In genomic region chr2:119702918-119703401, GRCh38 we compare ENCODE assay signal across 9 cellular contexts. TPM values are rescaled to one million over a fixed set of nuclear protein-coding genes. Genes with fewer than 3 reads are reported as not detected.
DNase-seq lines count a peak whose midpoint lies in the region; ATAC-seq, FAIRE-seq and TF ChIP-seq lines count a peak whose summit lies in the region.
"Had no signal": no experiment of that assay in that cellular context is flagged by ENCODE, and none has a peak within 500 bp of the region (broad histone marks: within the 10 kb centered on the region; RNA-seq: fewer than 3 reads in every experiment).

No MANE protein-coding gene starts in this region.

- H3K9ac ChIP-seq in neuronal stem cell (ENCODE audit: low read depth, low read length, poor library complexity): no peak overlapping the region

- H3K27me3 ChIP-seq in Panc1 (ENCODE audit: control insufficient read depth, insufficient read depth, low read length) (no peaks in the 10 kb centered on the region), neuronal stem cell (ENCODE audit: control insufficient read depth in 3 of 3, insufficient read depth in 3 of 3, low read depth in 1 of 3, low read length in 3 of 3) (no peaks in the 10 kb centered on the region)

- H4K8ac ChIP-seq in neuronal stem cell (ENCODE audit: low read depth, low read length): no peak overlapping the region

- no TSS peak for BruUV-seq in Panc1 (replicated peaks; lab: Mats Ljungman, UMichigan)

- H3K36me3 Mint-ChIP-seq in activated T-cell treated with anti-CD3 and anti-CD28 coated beads, Interleukin-2, amount 50 U/mL, for 24 hours (ENCODE audit: low read depth): no peaks in the 10 kb centered on the region

- H3K4me1 Mint-ChIP-seq in activated T-cell treated with anti-CD3 and anti-CD28 coated beads, Interleukin-2, amount 50 U/mL, for 24 hours (ENCODE audit: low read depth): peaks cover 33% of the 10 kb centered on the region

- H3K27ac Mint-ChIP-seq in activated T-cell treated with anti-CD3 and anti-CD28 coated beads, Interleukin-2, amount 50 U/mL, for 24 hours: no peak overlapping the region
- H3K27ac Mint-ChIP-seq: dendritic cell treated with granulocyte-macrophage colony-stimulating factor and Interleukin-4, amounts not matched to agents 40 ng/mL and 50 ng/mL, for 4 days had no signal

- no peak overlapping the region for H2BK120ac ChIP-seq in neuronal stem cell (ENCODE audit: low read depth, low read length)

- H3K79me1 ChIP-seq in neuronal stem cell (ENCODE audit: low read depth, low read length): no peaks in the 10 kb centered on the region

- no peak overlapping the region for H3K23ac ChIP-seq in neuronal stem cell (ENCODE audit: low read depth, low read length, poor library complexity)

- peak overlapping the region; percentile 16 for H2BK5ac ChIP-seq in neuronal stem cell (ENCODE audit: low read length)

- DNase-seq in D721Med (ENCODE audit: insufficient read length, low spot score) (no peak), HS-27A (ENCODE audit: low read depth) (peak; percentile 48), Panc1 (ENCODE audit: low read depth, low spot score) (peak; percentile 43), fibroblast of gingiva (ENCODE audit: low read depth) (peak; percentile 41), neuronal stem cell (ENCODE audit: low spot score) (peak; percentile 37), superior temporal gyrus (ENCODE audit: extremely low spot score) (peak; percentile 78)
- peak; percentile 80 for DNase-seq in activated T-cell treated with anti-CD3 and anti-CD28 coated beads, Interleukin-2, amount 50 U/mL, for 24 hours

- H3K4me3 ChIP-seq in Panc1 (ENCODE audit: low read depth in 2 of 2, low read length in 2 of 2) (no peak overlapping the region), neuronal stem cell (ENCODE audit: low read length in 2 of 2) (no peak overlapping the region)

- intact Hi-C loops in Panc1 (cut with micrococcal nuclease; ENCODE audit: unreplicated experiment): loop anchor here (2.0 to 5.0 kb wide), 2 partner anchors 124 to 472 kb away; no protein-coding TSS in a partner anchor

- TF ChIP-seq CTCF in D721Med (IDR thresholded peaks at IDR 0.05; ENCODE audit: insufficient read depth, missing control alignments): peak; percentile 77
- TF ChIP-seq CTCF in Panc1 (IDR thresholded peaks at IDR 0.05): peak; percentile 99

- H3K9me3 ChIP-seq in Panc1 (ENCODE audit: control insufficient read depth, insufficient read depth, low read depth, low read length) (peaks cover 5% of the 10 kb centered on the region; the same call in 1 of the 2 replicates), neuronal stem cell (replicated peaks in 1 of 2; ENCODE audit: control insufficient read depth in 2 of 2, insufficient read depth in 1 of 2, low read depth in 1 of 2, low read length in 2 of 2) (peaks cover 0 to 6% of the 10 kb centered on the region in 2 donors)

- no peak overlapping the region for H3K14ac ChIP-seq in neuronal stem cell (ENCODE audit: low read length)

- no peak overlapping the region for H3K4me2 ChIP-seq in neuronal stem cell (ENCODE audit: insufficient read depth, low read length, poor library complexity, severe bottlenecking)

- H3K36me3 ChIP-seq in Panc1 (ENCODE audit: control insufficient read depth, insufficient read depth, low read length) (no peaks in the 10 kb centered on the region), neuronal stem cell (replicated peaks in 1 of 2; ENCODE audit: control insufficient read depth in 2 of 2, insufficient read depth in 2 of 2, low read length in 2 of 2) (no peaks in the 10 kb centered on the region)

- H3K27me3 Mint-ChIP-seq in activated T-cell treated with anti-CD3 and anti-CD28 coated beads, Interleukin-2, amount 50 U/mL, for 24 hours: peaks cover 5% of the 10 kb centered on the region

- WGBS in neuronal stem cell (ENCODE audit: extremely low coverage in 2 of 2, insufficient read length in 2 of 2, insufficient replicate concordance in 1 of 2), 2 donors: no CpG with 5 or more reads among the region's 13 CpGs

- H3K4me3 Mint-ChIP-seq in activated T-cell treated with anti-CD3 and anti-CD28 coated beads, Interleukin-2, amount 50 U/mL, for 24 hours: no peak overlapping the region
- H3K4me3 Mint-ChIP-seq: dendritic cell treated with granulocyte-macrophage colony-stimulating factor and Interleukin-4, amounts not matched to agents 40 ng/mL and 50 ng/mL, for 4 days had no signal

- H3K4me1 ChIP-seq in Panc1 (ENCODE audit: control insufficient read depth, insufficient read depth, low read length) (no peaks in the 10 kb centered on the region), neuronal stem cell (ENCODE audit: control insufficient read depth in 2 of 2, insufficient read depth in 1 of 2, low read depth in 1 of 2, low read length in 2 of 2) (peaks cover 14 to 28% of the 10 kb centered on the region in 2 donors)

- H2AFZ ChIP-seq in neuronal stem cell (ENCODE audit: low read length): peak overlapping the region; percentile 75

- H4K91ac ChIP-seq in neuronal stem cell (ENCODE audit: low read depth, low read length, poor library complexity): no peak overlapping the region

- FAIRE-seq in D721Med (lab: Jason Lieb, UNC): no peak

- H2BK12ac ChIP-seq in neuronal stem cell (ENCODE audit: low read length): no peak overlapping the region

- in situ Hi-C loops in Panc1 (cut with HindIII; ENCODE audit: low pct_unique_long_range_greater_than_20kb, low sequenced_read_pairs): no loop called here

- no peaks in the 10 kb centered on the region for H3K9me3 Mint-ChIP-seq in activated T-cell treated with anti-CD3 and anti-CD28 coated beads, Interleukin-2, amount 50 U/mL, for 24 hours
- H3K9me3 Mint-ChIP-seq: dendritic cell treated with granulocyte-macrophage colony-stimulating factor and Interleukin-4, amounts not matched to agents 40 ng/mL and 50 ng/mL, for 4 days had no signal

- no peak overlapping the region for H3K4ac ChIP-seq in neuronal stem cell (ENCODE audit: low read length)

- no peak overlapping the region for H3K27ac ChIP-seq in Panc1 (ENCODE audit: low read length)
- H3K27ac ChIP-seq in neuronal stem cell (replicated peaks; ENCODE audit: low read length): no peak overlapping the region

- ATAC-seq in GM21381 (IDR thresholded peaks at IDR 0.05; ENCODE audit: unreplicated experiment): peak; percentile 79
- peak; percentile 97 for ATAC-seq in Panc1

- POLR2A ChIA-PET in Panc1 (lab: Charles Lee): no interaction called here

- CTCF ChIA-PET in Panc1 (lab: Charles Lee): interaction anchor here (0.6 to 1.0 kb wide), 5 partner anchors 12 to 527 kb away, joined by 3 to 18 read pairs (median 5); no protein-coding TSS in a partner anchor

- H2BK15ac ChIP-seq in neuronal stem cell (ENCODE audit: low read length): no peak overlapping the region

- no peak overlapping the region for H2AK5ac ChIP-seq in neuronal stem cell (ENCODE audit: low read depth, low read length)

- H3K18ac ChIP-seq in neuronal stem cell (ENCODE audit: low read length): peak overlapping the region; percentile 8

RNA-seq across cellular contexts. Expression of gene TMEM177, which starts 24.0 kb away (rescaled TPM):
- 16.8 TPM for total RNA-seq in Panc1 (2021; ENCODE audit: unreplicated experiment)
- polyA plus RNA-seq in Panc1 (2012; ENCODE audit: insufficient read length): 13.3 TPM
- 17.9 TPM for polyA plus RNA-seq in neuronal stem cell (2013, experiment 1 of 2)
- 17.5 TPM for polyA plus RNA-seq in neuronal stem cell (2013, experiment 2 of 2)

RNA-seq across cellular contexts. Expression of gene PTPN4, which starts 56.8 kb away (rescaled TPM):
- total RNA-seq in Panc1 (2021; ENCODE audit: unreplicated experiment): 45.9 TPM
- 11.8 TPM for polyA plus RNA-seq in Panc1 (2012; ENCODE audit: insufficient read length)
- 7.7 TPM for polyA plus RNA-seq in neuronal stem cell (2013, experiment 1 of 2)
- polyA plus RNA-seq in neuronal stem cell (2013, experiment 2 of 2): 9.5 TPM
